ENCODE assay signal across 8 cellular contexts in genomic region chr1:11037740-11038182, GRCh38. TPM values are rescaled to one million over a fixed set of nuclear protein-coding genes. Genes with fewer than 3 reads are reported as not detected.
DNase-seq lines count a peak whose midpoint lies in the region; ATAC-seq and TF ChIP-seq lines count a peak whose summit lies in the region.

No MANE protein-coding gene starts in this region.

- no peak overlapping the region for H3K27ac Mint-ChIP-seq in nephron progenitor cell

- H3K27ac ChIP-seq in Panc1 (ENCODE audit: low read length) (no peak overlapping the region), fibroblast of lung (ENCODE audit: insufficient read depth, low read length) (no peak overlapping the region)

- no peaks in the 10 kb centered on the region for H3K36me3 Mint-ChIP-seq in activated T-cell treated with anti-CD3 and anti-CD28 coated beads, Interleukin-2, amount 50 U/mL, for 4 hours (ENCODE audit: insufficient read depth)
- no peaks in the 10 kb centered on the region for H3K36me3 Mint-ChIP-seq in nephron progenitor cell (ENCODE audit: low read depth)

- peak; percentile 95 for ATAC-seq in Panc1
- peak; percentile 99 for ATAC-seq in activated T-cell treated with anti-CD3 and anti-CD28 coated beads, Interleukin-2, amount 50 U/mL, for 4 hours
- ATAC-seq in HG03378 (IDR thresholded peaks at IDR 0.05; ENCODE audit: unreplicated experiment), result no peak

- no peak overlapping the region for H3K4me3 ChIP-seq in GM12865 (ENCODE audit: low read depth, low read length)
- no peak overlapping the region for H3K4me3 ChIP-seq in Panc1 (ENCODE audit: low read depth in 2 of 2, low read length in 2 of 2)
- H3K4me3 ChIP-seq in fibroblast of lung (replicated peaks in 1 of 4; ENCODE audit: control extremely low read depth in 1 of 4, insufficient read depth in 1 of 4, low read depth in 3 of 4, low read length in 4 of 4), result no peak overlapping the region

- intact Hi-C loops in Panc1 (cut with micrococcal nuclease; ENCODE audit: unreplicated experiment), result loop anchor here (10.0 kb wide), 1 partner anchor 607 kb away; no protein-coding TSS in a partner anchor

- H3K4me2 ChIP-seq in fibroblast of lung (ENCODE audit: extremely low read depth, insufficient read depth, low read length), result no peak overlapping the region

- no peaks in the 10 kb centered on the region for H3K27me3 ChIP-seq in Panc1 (ENCODE audit: control insufficient read depth, insufficient read depth, low read length)
- H3K27me3 ChIP-seq in fibroblast of lung (ENCODE audit: control insufficient read depth, insufficient read depth, low read length), result peaks cover 6% of the 10 kb centered on the region

- DNase-seq in GM12865 (ENCODE audit: low read depth), result peak; percentile 93
- peak; percentile 78 for DNase-seq in Panc1 (ENCODE audit: low read depth, low spot score)
- peak; percentile 90 for DNase-seq in activated T-cell treated with anti-CD3 and anti-CD28 coated beads, Interleukin-2, amount 50 U/mL, for 4 hours
- DNase-seq in fibroblast of lung (ENCODE audit: low read depth in 2 of 2), result peak; percentile 69 to 87
- peak; percentile 93 for DNase-seq in nephron progenitor cell
- DNase-seq in stimulated activated naive CD4-positive, alpha-beta T cell (lab: John Stamatoyannopoulos, UW), result peak; percentile 73 to 90 (median 83)

- H3K4me3 Mint-ChIP-seq in activated T-cell treated with anti-CD3 and anti-CD28 coated beads, Interleukin-2, amount 50 U/mL, for 4 hours, result no peak overlapping the region
- H3K4me3 Mint-ChIP-seq in nephron progenitor cell, result no peak overlapping the region

- no peaks in the 10 kb centered on the region for H3K79me2 ChIP-seq in fibroblast of lung (ENCODE audit: control insufficient read depth, insufficient read depth, low read length)

- H3K9ac ChIP-seq in fibroblast of lung (ENCODE audit: insufficient read depth, low read length), result no peak overlapping the region

- in situ Hi-C loops in Panc1 (cut with HindIII; ENCODE audit: low pct_unique_long_range_greater_than_20kb, low sequenced_read_pairs), result no loop called here

- BruUV-seq in Panc1 (replicated peaks; lab: Mats Ljungman, UMichigan), result no TSS peak

- CTCF ChIA-PET in Panc1 (lab: Charles Lee), result interaction anchor here (0.6 to 1.9 kb wide), 13 partner anchors 17 to 1241 kb away, joined by 3 to 15 read pairs (median 4); partner anchors contain the start of genes EXOSC10 and FBXO6

- POLR2A ChIA-PET in Panc1 (lab: Charles Lee), result interaction anchor here (0.5 to 1.1 kb wide), 3 partner anchors 24 to 870 kb away, joined by 3 to 6 read pairs (median 3); no protein-coding TSS in a partner anchor

- TF ChIP-seq CTCF in GM12865 (IDR thresholded peaks at IDR 0.05; ENCODE audit: insufficient read depth, low read depth, low read length, missing control alignments), result peak; percentile 95
- peak; percentile 97 for TF ChIP-seq CTCF in LNCAP (IDR thresholded peaks at IDR 0.05)
- TF ChIP-seq CTCF in Panc1 (IDR thresholded peaks at IDR 0.05), result peak; percentile 99
- TF ChIP-seq CTCF in fibroblast of lung (conservative IDR thresholded peaks at IDR 0.05 in 1 of 2, IDR thresholded peaks at IDR 0.05 in 1 of 2; ENCODE audit: low read depth in 1 of 2, low read length in 2 of 2), result peak; percentile 98 to 99
- peak; percentile 98 for TF ChIP-seq CTCF in nephron progenitor cell (IDR thresholded peaks at IDR 0.05)

- H3K36me3 ChIP-seq in Panc1 (ENCODE audit: control insufficient read depth, insufficient read depth, low read length) (no peaks in the 10 kb centered on the region), fibroblast of lung (ENCODE audit: control insufficient read depth, insufficient read depth, low read length) (no peaks in the 10 kb centered on the region)

- no peaks in the 10 kb centered on the region for H3K4me1 ChIP-seq in Panc1 (ENCODE audit: control insufficient read depth, insufficient read depth, low read length)
- no peaks in the 10 kb centered on the region for H3K4me1 ChIP-seq in fibroblast of lung (ENCODE audit: control insufficient read depth, extremely low read depth, insufficient read depth, low read length)

- no peaks in the 10 kb centered on the region for H3K27me3 Mint-ChIP-seq in activated T-cell treated with anti-CD3 and anti-CD28 coated beads, Interleukin-2, amount 50 U/mL, for 4 hours (ENCODE audit: low read depth)
- H3K27me3 Mint-ChIP-seq in nephron progenitor cell (ENCODE audit: low read depth, poor library complexity), result peaks cover 13% of the 10 kb centered on the region

- H4K20me1 ChIP-seq in fibroblast of lung (ENCODE audit: control insufficient read depth, extremely low read depth, insufficient read depth, low read length), result no peaks in the 10 kb centered on the region

- H2AFZ ChIP-seq in fibroblast of lung (ENCODE audit: low read length), result no peak overlapping the region

- H3K9me3 Mint-ChIP-seq in activated T-cell treated with anti-CD3 and anti-CD28 coated beads, Interleukin-2, amount 50 U/mL, for 4 hours, result no peaks in the 10 kb centered on the region
- no peaks in the 10 kb centered on the region for H3K9me3 Mint-ChIP-seq in nephron progenitor cell

- H3K4me1 Mint-ChIP-seq in activated T-cell treated with anti-CD3 and anti-CD28 coated beads, Interleukin-2, amount 50 U/mL, for 4 hours (ENCODE audit: low read depth), result peaks cover 4% of the 10 kb centered on the region
- H3K4me1 Mint-ChIP-seq in nephron progenitor cell, result no peaks in the 10 kb centered on the region

- H3K9me3 ChIP-seq in Panc1 (ENCODE audit: control insufficient read depth, insufficient read depth, low read depth, low read length) (no peaks in the 10 kb centered on the region), fibroblast of lung (ENCODE audit: control insufficient read depth, insufficient read depth, low read depth, low read length) (no peaks in the 10 kb centered on the region)

RNA-seq across cellular contexts. Expression of gene MASP2, which starts 9.3 kb away (rescaled TPM):
- total RNA-seq in Panc1 (2021; ENCODE audit: unreplicated experiment), result 0.41 TPM
- polyA plus RNA-seq in Panc1 (2012; ENCODE audit: insufficient read length), result 0.88 TPM
- total RNA-seq in activated T-cell treated with anti-CD3 and anti-CD28 coated beads, Interleukin-2, amount 50 U/mL, for 4 hours, result 1 to 10 TPM in 1 of 3 donors, under 1 TPM in 2; 0.48 to 1.0 (median 0.50) TPM
- not detected in 2 replicates for total RNA-seq in fibroblast of lung
- polyA plus RNA-seq in fibroblast of lung, result not detected in 2 replicates
- polyA plus RNA-seq in fibroblast of lung (2012), result 0.20 and 0.28 TPM in 2 replicates
- polyA minus RNA-seq in fibroblast of lung (ENCODE audit: low replicate concordance), result not detected in 2 replicates

RNA-seq across cellular contexts. Expression of gene SRM, which starts 22.1 kb away (rescaled TPM):
- total RNA-seq in Panc1 (2021; ENCODE audit: unreplicated experiment) (249 TPM), fibroblast of lung (8.2 and 13.0 TPM in 2 replicates)
- polyA plus RNA-seq in Panc1 (2012; ENCODE audit: insufficient read length), result 413 TPM
- total RNA-seq in activated T-cell treated with anti-CD3 and anti-CD28 coated beads, Interleukin-2, amount 50 U/mL, for 4 hours, result 100 to 1,000 TPM; 622 to 706 (median 667) TPM
- 95.4 and 143 TPM in 2 replicates for polyA plus RNA-seq in fibroblast of lung
- polyA plus RNA-seq in fibroblast of lung (2012), result 159 and 279 TPM in 2 replicates
- 311 and 541 TPM in 2 replicates for polyA minus RNA-seq in fibroblast of lung (ENCODE audit: low replicate concordance)

RNA-seq across cellular contexts. Expression of gene TARDBP, which starts 25.3 kb away (rescaled TPM):
- 196 TPM for total RNA-seq in Panc1 (2021; ENCODE audit: unreplicated experiment)
- polyA plus RNA-seq in Panc1 (2012; ENCODE audit: insufficient read length), result 181 TPM
- total RNA-seq in activated T-cell treated with anti-CD3 and anti-CD28 coated beads, Interleukin-2, amount 50 U/mL, for 4 hours, result 100 to 1,000 TPM; 196 to 208 (median 201) TPM
- total RNA-seq in fibroblast of lung, result 81.4 and 97.1 TPM in 2 replicates
- polyA plus RNA-seq in fibroblast of lung, result 161 and 167 TPM in 2 replicates
- polyA plus RNA-seq in fibroblast of lung (2012), result 125 and 151 TPM in 2 replicates
- polyA minus RNA-seq in fibroblast of lung (ENCODE audit: low replicate concordance), result 31.4 and 32.4 TPM in 2 replicates

Comparison
In these comparisons a context has a peak if more than half of its experiments do, and no peak if none do; other contexts are left out.
1. RNA of gene SRM, which starts 22.1 kb away (total RNA-seq): 622 to 706 TPM in activated T-cell treated with anti-CD3 and anti-CD28 coated beads, Interleukin-2, amount 50 U/mL, for 4 hours and 249 TPM in Panc1 (single experiment); 8.2 to 13.0 TPM in fibroblast of lung; every median in the first group is over 10 times any median in the second.
2. Peak in every context shown above with its lines, with median percentiles within 50 percentile points of each other: DNase-seq and CTCF ChIP-seq.